Comparison of ENCODE assay signal across 15 cellular contexts in genomic region chr17:80846932-80847331, GRCh38.
A peak's percentile ranks its signal among the peaks of the same experiment; 100 is the strongest.
DNase-seq lines count a peak whose midpoint lies in the region; ATAC-seq, FAIRE-seq and TF ChIP-seq lines count a peak whose summit lies in the region.
"Had no signal": no experiment of that assay in that cellular context is flagged by ENCODE, and none has a peak within 500 bp of the region (broad histone marks: within the 10 kb centered on the region; RNA-seq: fewer than 3 reads in every experiment).

No MANE protein-coding gene starts in this region.

- no peak for DNase-seq in activated naive CD4-positive, alpha-beta T cell treated with anti-CD3 and anti-CD28 coated beads for 36 hours
- DNase-seq in activated naive CD4-positive, alpha-beta T cell (lab: John Stamatoyannopoulos, UW): no peak
- DNase-seq in T-helper 17 cell (no peak), D721Med (ENCODE audit: insufficient read length, low spot score) (no peak), frontal cortex (ENCODE audit: low spot score in 2 of 2) (no peak), NCI-H524 treated with DMSO at 0.1 percent for 48 hours (lab: John Stamatoyannopoulos, UW) (no peak)
- no peak for DNase-seq in effector memory CD8-positive, alpha-beta T cell
- DNase-seq: caudate nucleus, DMS79 treated with DMSO at 0.1 percent for 48 hours, foreskin melanocyte, mesendoderm, NCI-H1694 treated with DMSO at 0.1 percent for 48 hours had no signal

- H3K4me1 Mint-ChIP-seq in activated naive CD4-positive, alpha-beta T cell treated with anti-CD3 and anti-CD28 coated beads for 36 hours (ENCODE audit: low read depth): peaks cover 52% of the 10 kb centered on the region
- peaks cover 33% of the 10 kb centered on the region for H3K4me1 Mint-ChIP-seq in T-helper 17 cell
- peaks cover 14 to 32% of the 10 kb centered on the region in 2 donors for H3K4me1 Mint-ChIP-seq in effector memory CD8-positive, alpha-beta T cell (ENCODE audit: low read depth in 2 of 2)
- H3K4me1 Mint-ChIP-seq in stimulated activated naive CD8-positive, alpha-beta T cell treated with anti-CD3 and anti-CD28 coated beads, Interleukin-15, Interleukin-2, amounts not matched to agents 100 ng/mL and 50 ng/mL, for 24 hours (ENCODE audit: low read depth): peaks cover 43% of the 10 kb centered on the region

- H3K27me3 Mint-ChIP-seq in activated naive CD4-positive, alpha-beta T cell treated with anti-CD3 and anti-CD28 coated beads for 36 hours (ENCODE audit: low read depth): no peaks in the 10 kb centered on the region
- H3K27me3 Mint-ChIP-seq in T-helper 17 cell: no peaks in the 10 kb centered on the region
- H3K27me3 Mint-ChIP-seq in effector memory CD8-positive, alpha-beta T cell: no peaks in the 10 kb centered on the region
- no peaks in the 10 kb centered on the region for H3K27me3 Mint-ChIP-seq in stimulated activated naive CD8-positive, alpha-beta T cell treated with anti-CD3 and anti-CD28 coated beads, Interleukin-15, Interleukin-2, amounts not matched to agents 100 ng/mL and 50 ng/mL, for 24 hours

- H3K4me3 Mint-ChIP-seq in activated naive CD4-positive, alpha-beta T cell treated with anti-CD3 and anti-CD28 coated beads for 36 hours: no peak overlapping the region
- H3K4me3 Mint-ChIP-seq in T-helper 17 cell: peak overlapping the region; percentile 64
- H3K4me3 Mint-ChIP-seq in effector memory CD8-positive, alpha-beta T cell: peak overlapping the region; percentile 44 to 65
- H3K4me3 Mint-ChIP-seq in stimulated activated naive CD8-positive, alpha-beta T cell treated with anti-CD3 and anti-CD28 coated beads, Interleukin-15, Interleukin-2, amounts not matched to agents 100 ng/mL and 50 ng/mL, for 24 hours: peak overlapping the region; percentile 45

- TF ChIP-seq CTCF in D721Med (IDR thresholded peaks at IDR 0.05; ENCODE audit: insufficient read depth, missing control alignments): no peak

- CTCF ChIA-PET in activated naive CD4-positive, alpha-beta T cell treated with anti-CD3 and anti-CD28 coated beads for 36 hours (lab: Charles Lee): interaction anchor here (1.4 kb wide), 1 partner anchor 16 kb away, joined by 4 read pairs; no protein-coding TSS in a partner anchor

- H3K36me3 Mint-ChIP-seq in activated naive CD4-positive, alpha-beta T cell treated with anti-CD3 and anti-CD28 coated beads for 36 hours (ENCODE audit: low read depth): peaks cover 42% of the 10 kb centered on the region
- H3K36me3 Mint-ChIP-seq in T-helper 17 cell (ENCODE audit: low read depth): peaks cover 4% of the 10 kb centered on the region
- H3K36me3 Mint-ChIP-seq in effector memory CD8-positive, alpha-beta T cell (ENCODE audit: insufficient read depth): peaks cover 9% of the 10 kb centered on the region
- peaks cover 45% of the 10 kb centered on the region for H3K36me3 Mint-ChIP-seq in stimulated activated naive CD8-positive, alpha-beta T cell treated with anti-CD3 and anti-CD28 coated beads, Interleukin-15, Interleukin-2, amounts not matched to agents 100 ng/mL and 50 ng/mL, for 24 hours (ENCODE audit: low read depth)

- intact Hi-C loops in activated naive CD4-positive, alpha-beta T cell treated with anti-CD3 and anti-CD28 coated beads for 36 hours (cut with micrococcal nuclease): no loop called here

- peak overlapping the region; percentile 74 for H3K27ac Mint-ChIP-seq in activated naive CD4-positive, alpha-beta T cell treated with anti-CD3 and anti-CD28 coated beads for 36 hours
- H3K27ac Mint-ChIP-seq in T-helper 17 cell: peak overlapping the region; percentile 91
- H3K27ac Mint-ChIP-seq in effector memory CD8-positive, alpha-beta T cell: peak overlapping the region; percentile 44 to 88
- H3K27ac Mint-ChIP-seq in stimulated activated naive CD8-positive, alpha-beta T cell treated with anti-CD3 and anti-CD28 coated beads, Interleukin-15, Interleukin-2, amounts not matched to agents 100 ng/mL and 50 ng/mL, for 24 hours: peak overlapping the region; percentile 94

- no peak for ATAC-seq in T-helper 17 cell
- ATAC-seq in effector memory CD8-positive, alpha-beta T cell (replicated peaks): no peak
- ATAC-seq: Panc1 had no signal

- no peaks in the 10 kb centered on the region for H3K9me3 Mint-ChIP-seq in activated naive CD4-positive, alpha-beta T cell treated with anti-CD3 and anti-CD28 coated beads for 36 hours
- H3K9me3 Mint-ChIP-seq in effector memory CD8-positive, alpha-beta T cell: no peaks in the 10 kb centered on the region
- H3K9me3 Mint-ChIP-seq in stimulated activated naive CD8-positive, alpha-beta T cell treated with anti-CD3 and anti-CD28 coated beads, Interleukin-15, Interleukin-2, amounts not matched to agents 100 ng/mL and 50 ng/mL, for 24 hours: no peaks in the 10 kb centered on the region

- no peaks in the 10 kb centered on the region for H3K9me3 ChIP-seq in T-helper 17 cell (ENCODE audit: control insufficient read depth, low read length, poor library complexity, severe bottlenecking)

- FAIRE-seq in D721Med (lab: Jason Lieb, UNC) (no peak), frontal cortex (lab: Jason Lieb, UNC) (no peak)
- FAIRE-seq: small intestine had no signal
